ENCODE assay signal across 14 cellular contexts in the genomic region with DNA sequence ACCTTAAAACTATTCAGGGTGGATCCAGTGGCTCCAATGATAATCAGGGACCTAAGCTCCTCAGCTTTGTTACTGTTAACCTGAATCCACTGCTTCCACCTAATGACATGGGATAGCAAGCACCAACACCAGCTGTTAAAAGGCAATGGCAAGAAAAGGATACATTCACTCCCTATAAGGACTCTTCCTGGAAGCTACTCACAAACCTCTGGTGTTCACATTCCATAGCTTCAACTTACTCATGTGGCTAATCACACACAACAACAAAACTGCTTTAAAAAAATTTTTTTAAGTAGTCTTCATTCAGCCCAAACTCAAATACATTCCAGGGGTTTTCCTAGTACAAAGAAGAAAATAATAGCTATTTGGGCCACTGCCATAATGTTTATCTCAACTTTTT. TPM values are rescaled to one million over a fixed set of nuclear protein-coding genes. Genes with fewer than 3 reads are reported as not detected.
A peak's percentile ranks its signal among the peaks of the same experiment; 100 is the strongest.
DNase-seq lines count a peak whose midpoint lies in the region; TF ChIP-seq lines count a peak whose summit lies in the region.
"Had no signal": no experiment of that assay in that cellular context is flagged by ENCODE, and none has a peak within 500 bp of the region (broad histone marks: within the 10 kb centered on the region; RNA-seq: fewer than 3 reads in every experiment).

No MANE protein-coding gene starts in this region.

- peaks cover 32% of the 10 kb centered on the region for H3K4me1 ChIP-seq in adipocyte (ENCODE audit: control insufficient read depth, insufficient read depth, low read length)

- no peaks in the 10 kb centered on the region for H3K27me3 ChIP-seq in adipocyte (replicated peaks; ENCODE audit: control insufficient read depth, insufficient read depth, low read length)
- H3K27me3 ChIP-seq: BLaER1 treated with 17β-estradiol and CSF1 and Interleukin-3, amounts not matched to agents 10 nM and 100 nM had no signal

- peaks cover 5% of the 10 kb centered on the region for H3K36me3 Mint-ChIP-seq in endothelial cell (ENCODE audit: low read depth, unreplicated experiment)

- no peaks in the 10 kb centered on the region for H3K9me3 ChIP-seq in adipocyte (ENCODE audit: control insufficient read depth, low read length)

- H3K9me3 Mint-ChIP-seq in endothelial cell (ENCODE audit: unreplicated experiment) = no peaks in the 10 kb centered on the region

- in situ Hi-C loops in GM13977 (cut with MboI; ENCODE audit: low pct_unique_long_range_greater_than_20kb, low sequenced_read_pairs, unreplicated experiment) = no loop called here

- no peak overlapping the region for H3K4me3 Mint-ChIP-seq in endothelial cell (ENCODE audit: unreplicated experiment)

- TF ChIP-seq CTCF in endothelial cell (IDR thresholded peaks at IDR 0.05; ENCODE audit: unreplicated experiment) (no peak), retinal pigment epithelial cell (conservative IDR thresholded peaks at IDR 0.05; ENCODE audit: low read depth, low read length) (no peak), GM13977 (IDR thresholded peaks at IDR 0.05; ENCODE audit: extremely low read depth, insufficient read depth, missing control alignments) (no peak)

- no peaks in the 10 kb centered on the region for H3K36me3 ChIP-seq in adipocyte (ENCODE audit: control insufficient read depth, insufficient read depth, low read length, severe bottlenecking)

- no peak overlapping the region for H3K4me3 ChIP-seq in adipocyte (ENCODE audit: low read length)
- no peak overlapping the region for H3K4me3 ChIP-seq in retinal pigment epithelial cell (ENCODE audit: low read length)
- H3K4me3 ChIP-seq: BLaER1 treated with 17β-estradiol and CSF1 and Interleukin-3, amounts not matched to agents 10 nM and 100 nM; GM12878 had no signal

- peaks cover 2% of the 10 kb centered on the region for H3K27me3 Mint-ChIP-seq in endothelial cell (ENCODE audit: unreplicated experiment)

- no peak overlapping the region for H3K9ac ChIP-seq in adipocyte (ENCODE audit: low read length)
- H3K9ac ChIP-seq: BLaER1 treated with 17β-estradiol and CSF1 and Interleukin-3, amounts not matched to agents 10 nM and 100 nM had no signal

- DNase-seq in GM03348 (ENCODE audit: low spot score) = peak; percentile 36
- DNase-seq in adipocyte (ENCODE audit: low read depth) = peak; percentile 63
- no peak for DNase-seq in endothelial cell (ENCODE audit: low spot score)
- DNase-seq in retinal pigment epithelial cell (ENCODE audit: low read depth) = peak; percentile 43
- no peak for DNase-seq in activated CD8-positive, alpha-beta memory T cell treated with anti-CD3 and anti-CD28 coated beads, Interleukin-2, amount 50 U/mL, for 4 hours
- no peak for DNase-seq in GM13977 (ENCODE audit: low spot score)
- DNase-seq in effector CD8-positive, alpha-beta T cell (lab: John Stamatoyannopoulos, UW) = no peak
- DNase-seq: DMS153, NCI-H1436, NCI-H2081 treated with DMSO at 0.1 percent for 48 hours, NCI-H345, NCI-H526 treated with DMSO at 0.1 percent for 48 hours had no signal

- peaks cover 29% of the 10 kb centered on the region for H3K4me1 Mint-ChIP-seq in endothelial cell (ENCODE audit: unreplicated experiment)

- peak overlapping the region; percentile 57 for H3K27ac Mint-ChIP-seq in endothelial cell (ENCODE audit: unreplicated experiment)

RNA-seq across cellular contexts. Expression of gene ROCK2, which starts 24.5 kb away (rescaled TPM):
- 52.8 TPM for total RNA-seq in endothelial cell (ENCODE audit: unreplicated experiment)

Comparison
In these comparisons a context has a peak if more than half of its experiments do, and no peak if none do; other contexts are left out.
1. DNase-seq: peak in GM03348 (single experiment), adipocyte (single experiment) and retinal pigment epithelial cell (single experiment); none in endothelial cell (single experiment), activated CD8-positive, alpha-beta memory T cell treated with anti-CD3 and anti-CD28 coated beads, Interleukin-2, amount 50 U/mL, for 4 hours (single experiment), GM13977 (single experiment) and effector CD8-positive, alpha-beta T cell (single experiment).